ENCODE assay signal across 25 cellular contexts in the genomic region with DNA sequence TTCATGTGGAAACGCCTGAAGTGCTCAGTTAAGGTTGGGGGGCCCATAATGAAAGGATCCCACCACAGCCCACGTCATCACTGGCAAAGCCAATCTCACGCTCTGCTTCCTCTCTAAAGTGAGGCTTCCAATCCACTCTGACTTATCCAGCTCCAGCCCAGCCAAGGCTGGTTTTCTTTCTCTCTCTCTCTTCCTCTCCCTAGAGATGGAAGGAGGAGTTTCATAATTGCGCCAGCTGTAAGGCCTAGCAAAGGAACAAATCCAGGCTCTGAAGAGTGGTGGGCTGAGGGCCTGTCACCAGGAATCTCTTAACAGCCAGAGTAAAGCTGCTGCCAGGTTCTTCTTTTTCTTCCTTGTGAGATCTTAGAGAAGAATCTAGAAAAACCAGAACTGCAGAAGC.
"Had no signal": no experiment of that assay in that cellular context is flagged by ENCODE, and none has a peak within 500 bp of the region (broad histone marks: within the 10 kb centered on the region; RNA-seq: fewer than 3 reads in every experiment).

No MANE protein-coding gene starts in this region.

- ATAC-seq: activated CD4-positive, CD25-positive, alpha-beta regulatory T cell treated with anti-CD3 and anti-CD28 coated beads, Interleukin-2, amount 50 U/mL, for 24 hours; activated T-helper 17 cell treated with anti-CD3 and anti-CD28 coated beads, Interleukin-2, amount 50 U/mL, for 72 hours; lower lobe of right lung; naive thymus-derived CD8-positive, alpha-beta T cell; psoas muscle had no signal

- H3K9me3 ChIP-seq: lower lobe of right lung had no signal

- H3K36me3 ChIP-seq: breast epithelium, esophagus muscularis mucosa, lower lobe of right lung, spleen, tibial nerve, WERI-Rb-1 had no signal

- DNase-seq: activated CD4-positive, alpha-beta memory T cell treated with anti-CD3 and anti-CD28 coated beads for 36 hours; activated CD4-positive, alpha-beta T cell treated with anti-CD3 and anti-CD28 coated beads for 48 hours; activated CD8-positive, alpha-beta memory T cell treated with anti-CD3 and anti-CD28 coated beads, Interleukin-2, amount 50 U/mL, for 4 hours; activated gamma-delta T cell treated with Interleukin-2 at 50 U/mL for 16 hours; activated naive CD4-positive, alpha-beta T cell treated with anti-CD3 and anti-CD28 coated beads, Interleukin-2, amount 50 U/mL, for 16 hours; activated T-cell treated with anti-CD3 and anti-CD28 coated beads, Interleukin-2, amount 50 U/mL, for 1 hour; amniotic stem cell; endodermal cell; head of caudate nucleus; hippocampal formation; lower lobe of right lung; mesenchymal stem cell; naive thymus-derived CD8-positive, alpha-beta T cell; occipital lobe; psoas muscle; spleen; stimulated activated naive CD4-positive, alpha-beta T cell treated with Interleukin-2 at 50 U/mL for 16 hours; T-helper 9 cell; WERI-Rb-1 had no signal

- H3K27ac ChIP-seq: breast epithelium, esophagus muscularis mucosa, lower lobe of right lung, parathyroid adenoma, psoas muscle, spleen, tibial nerve, WERI-Rb-1 had no signal

- H3K9ac ChIP-seq: parathyroid adenoma had no signal

- H3K4me3 ChIP-seq: breast epithelium, esophagus muscularis mucosa, lower lobe of right lung, psoas muscle, spleen, tibial nerve had no signal

- H3K4me1 ChIP-seq: breast epithelium, esophagus muscularis mucosa, lower lobe of right lung, parathyroid adenoma, psoas muscle, spleen, tibial nerve had no signal

- H3K27me3 ChIP-seq: esophagus muscularis mucosa, spleen, tibial nerve had no signal
